Comparison of ENCODE assay signal across 8 cellular contexts in the genomic region with DNA sequence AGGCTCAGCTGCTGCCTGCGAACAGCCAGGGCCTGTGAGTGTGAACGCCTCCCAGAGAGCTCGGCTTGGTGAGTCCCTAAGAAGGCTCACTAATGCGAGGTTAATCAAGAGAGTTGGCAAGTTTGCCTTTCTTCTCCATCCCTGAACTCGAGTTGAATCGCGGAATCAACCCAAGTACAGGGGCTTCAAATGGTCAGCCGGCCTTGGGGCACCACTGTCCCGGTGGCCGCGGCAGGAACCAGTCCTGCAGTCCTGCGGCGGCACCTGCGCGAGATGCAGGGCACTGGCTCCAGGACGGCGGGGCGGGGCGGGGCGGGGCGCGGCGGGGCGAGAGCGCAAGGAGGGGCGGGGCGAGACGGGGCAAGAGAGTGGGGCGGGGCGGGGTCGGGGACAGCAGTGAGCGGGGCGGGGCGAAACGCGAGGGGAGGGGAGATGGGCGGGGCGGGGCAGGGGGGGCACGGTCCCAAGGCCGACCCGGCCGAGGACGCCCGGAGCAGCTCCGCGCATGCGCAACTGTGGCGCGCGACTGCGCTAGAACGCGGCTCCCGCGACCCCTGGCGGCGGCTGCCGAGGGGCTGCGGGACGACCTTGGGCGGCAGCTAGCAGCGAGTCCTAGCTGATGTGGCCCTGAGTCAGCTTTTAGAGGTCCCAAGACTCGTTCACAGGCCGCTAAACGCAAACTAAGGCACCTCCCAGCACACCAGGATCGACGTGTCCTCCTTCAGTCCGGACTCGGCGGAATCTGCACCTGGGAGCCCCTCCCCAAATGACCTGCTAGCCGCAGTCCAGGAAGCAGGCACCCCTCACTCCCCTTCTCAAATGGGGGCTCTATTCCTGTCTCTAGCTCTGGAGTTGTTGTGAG. TPM values are rescaled to one million over a fixed set of nuclear protein-coding genes. Genes with fewer than 3 reads are reported as not detected.
DNase-seq lines count a peak whose midpoint lies in the region; ATAC-seq and TF ChIP-seq lines count a peak whose summit lies in the region.

No MANE protein-coding gene starts in this region.

- peaks cover 8% of the 10 kb centered on the region; the same call in 1 of the 2 replicates for H3K27me3 ChIP-seq in HUES6 (ENCODE audit: control insufficient read depth, insufficient read depth, low read length)
- peaks cover 10% of the 10 kb centered on the region for H3K27me3 ChIP-seq in NT2/D1 (ENCODE audit: insufficient read depth, insufficient read length)
- H3K27me3 ChIP-seq in mucosa of stomach (ENCODE audit: control insufficient read depth, insufficient read depth, low read length), result no peaks in the 10 kb centered on the region

- H3K9me3 ChIP-seq in HUES6 (ENCODE audit: control insufficient read depth, insufficient read depth, low read depth, low read length) (peaks cover 6% of the 10 kb centered on the region; the same call in 1 of the 2 replicates), NT2/D1 (ENCODE audit: insufficient read depth, low read length) (peaks cover 3% of the 10 kb centered on the region; the same call in 1 of the 2 replicates), mucosa of stomach (ENCODE audit: control insufficient read depth, low read length) (no peaks in the 10 kb centered on the region)

- TF ChIP-seq CTCF in epithelial cell of proximal tubule (conservative IDR thresholded peaks at IDR 0.05; ENCODE audit: low read depth, low read length), result peak; percentile 76

- peak overlapping the region; percentile 45 for H3K9ac ChIP-seq in HUES6 (ENCODE audit: low read length)
- H3K9ac ChIP-seq in NT2/D1 (ENCODE audit: insufficient read length, low read depth), result peak overlapping the region; percentile 83
- peak overlapping the region; percentile 95 for H3K9ac ChIP-seq in mucosa of stomach (ENCODE audit: low read length)

- H3K27ac ChIP-seq in HUES6 (ENCODE audit: low read depth, low read length), result no peak overlapping the region

- H3K36me3 ChIP-seq in HUES6 (ENCODE audit: control insufficient read depth, insufficient read depth, low read length) (no peaks in the 10 kb centered on the region), NT2/D1 (ENCODE audit: insufficient read depth, insufficient read length, low read length) (no peaks in the 10 kb centered on the region), mucosa of stomach (ENCODE audit: control insufficient read depth, insufficient read depth, low read length) (no peaks in the 10 kb centered on the region)

- DNase-seq in DMS 273 (lab: John Stamatoyannopoulos, UW; ENCODE audit: unreplicated experiment) (peak; percentile 97), NT2/D1 (ENCODE audit: low read depth, low spot score) (peak; percentile 72), activated T-cell treated with anti-CD3 and anti-CD28 coated beads for 24 hours (ENCODE audit: low read depth) (peak; percentile 95), epithelial cell of proximal tubule (ENCODE audit: low read depth) (peak; percentile 26)
- DNase-seq in stimulated activated CD8-positive, alpha-beta memory T cell treated with anti-CD3 and anti-CD28 coated beads, Interleukin-4, amount 100 ng/mL, for 48 hours, result peak; percentile 96

- peak overlapping the region; percentile 57 for H3K4me3 ChIP-seq in HUES6 (ENCODE audit: low read depth, low read length)
- peak overlapping the region; percentile 8 for H3K4me3 ChIP-seq in NT2/D1 (ENCODE audit: insufficient read length, low read depth)
- H3K4me3 ChIP-seq in epithelial cell of proximal tubule (ENCODE audit: low read depth, low read length), result peak overlapping the region; percentile 57
- peak overlapping the region; percentile 88 for H3K4me3 ChIP-seq in mucosa of stomach (ENCODE audit: low read length)

- H3K4me1 ChIP-seq in HUES6 (ENCODE audit: control insufficient read depth, insufficient read depth, low read length) (peaks cover 15% of the 10 kb centered on the region), NT2/D1 (ENCODE audit: insufficient read depth, insufficient read length) (no peaks in the 10 kb centered on the region), mucosa of stomach (ENCODE audit: control insufficient read depth, insufficient read depth, low read length) (no peaks in the 10 kb centered on the region)

- peak; percentile 85 for ATAC-seq in GM21423 (IDR thresholded peaks at IDR 0.05; ENCODE audit: unreplicated experiment)

RNA-seq across cellular contexts. Expression of a gene that starts 58.0 kb away (rescaled TPM):
- total RNA-seq in epithelial cell of proximal tubule, result 43.6 and 82.6 TPM in 2 replicates

Comparison
In these comparisons a context has a peak if more than half of its experiments do, and no peak if none do; other contexts are left out.
1. DNase-seq: peak in every context shown above with its lines; median percentile 97 in DMS 273; 96 in stimulated activated CD8-positive, alpha-beta memory T cell treated with anti-CD3 and anti-CD28 coated beads, Interleukin-4, amount 100 ng/mL, for 48 hours; 95 in activated T-cell treated with anti-CD3 and anti-CD28 coated beads for 24 hours; 72 in NT2/D1; 26 in epithelial cell of proximal tubule.
2. H3K4me3 ChIP-seq: peak in every context shown above with its lines; median percentile 88 in mucosa of stomach; 57 in HUES6; 57 in epithelial cell of proximal tubule; 8 in NT2/D1.
3. H3K9ac ChIP-seq: peak in every context shown above with its lines; median percentile 95 in mucosa of stomach; 83 in NT2/D1; 45 in HUES6.